In the genomic region with DNA sequence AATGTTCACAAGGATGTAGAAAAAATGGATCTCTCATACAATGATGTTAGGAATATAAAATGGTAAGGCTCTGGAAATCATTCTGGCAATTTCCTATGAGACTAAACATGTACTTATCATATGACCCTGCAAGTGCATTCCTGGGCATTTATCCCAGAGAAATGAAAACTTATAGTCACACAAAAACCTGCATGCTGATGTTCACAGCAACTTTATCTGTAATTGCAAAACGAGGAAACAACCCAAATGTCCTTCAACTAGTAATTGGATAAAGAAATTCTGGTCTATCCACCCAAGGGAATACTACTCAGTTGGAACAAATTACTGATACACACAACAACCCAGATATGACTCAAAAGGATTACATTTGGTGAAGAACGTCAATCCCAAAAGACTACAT, we compare ENCODE assay signal across 26 cellular contexts. TPM values are rescaled to one million over a fixed set of nuclear protein-coding genes. Genes with fewer than 3 reads are reported as not detected.
"Had no signal": no experiment of that assay in that cellular context is flagged by ENCODE, and none has a peak within 500 bp of the region (broad histone marks: within the 10 kb centered on the region; RNA-seq: fewer than 3 reads in every experiment).

No MANE protein-coding gene starts in this region.

- H3K4me2 ChIP-seq: smooth muscle cell had no signal

- H3K9me3 Mint-ChIP-seq: natural killer cell treated with Interleukin-12 subunit alpha and Interleukin-12 subunit beta and Interleukin-15 and Interleukin-18, amount 100 ng/mL, for 72 hours; neural crest cell; type B pancreatic cell had no signal

- H3K4me3 Mint-ChIP-seq: natural killer cell treated with Interleukin-12 subunit alpha and Interleukin-12 subunit beta and Interleukin-15 and Interleukin-18, amount 100 ng/mL, for 72 hours; neural crest cell; type B pancreatic cell had no signal

- H3K27ac ChIP-seq: coronary artery, esophagus muscularis mucosa, heart right ventricle, left lung, neutrophil, prostate gland, right atrium auricular region, stomach, thyroid gland had no signal

- H3K4me1 Mint-ChIP-seq: neural crest cell had no signal

- H3K27me3 ChIP-seq: esophagus muscularis mucosa, left lung, neutrophil, right atrium auricular region, stomach, thyroid gland had no signal

- H3K27me3 Mint-ChIP-seq: type B pancreatic cell had no signal

- H3K36me3 ChIP-seq: prostate gland, right atrium auricular region, thyroid gland had no signal

- ATAC-seq: heart right ventricle; left cardiac atrium; left lung; natural killer cell treated with Interleukin-12 subunit alpha and Interleukin-12 subunit beta and Interleukin-15 and Interleukin-18, amount 100 ng/mL, for 72 hours; sciatic nerve had no signal

- H3K4me1 ChIP-seq: esophagus muscularis mucosa, left lung, prostate gland, right atrium auricular region, stomach, thyroid gland had no signal

- H3K9me3 ChIP-seq: esophagus muscularis mucosa, heart right ventricle, left lung, neutrophil, prostate gland, right atrium auricular region, stomach, thyroid gland had no signal

- H3K27ac Mint-ChIP-seq: natural killer cell treated with Interleukin-12 subunit alpha and Interleukin-12 subunit beta and Interleukin-15 and Interleukin-18, amount 100 ng/mL, for 72 hours; type B pancreatic cell had no signal

- DNase-seq: dermis blood vessel endothelial cell; effector memory CD4-positive, alpha-beta T cell; foreskin melanocyte; glutamatergic neuron; heart right ventricle; hippocampal formation; left cardiac atrium; left lung; stimulated activated CD4-positive, alpha-beta T cell treated with anti-CD3 and anti-CD28 coated beads, Interleukin-12 subunit alpha, Interleukin-12 subunit beta, amount 100 ng/mL, for 4 hours; stimulated activated CD4-positive, alpha-beta T cell treated with anti-CD3 and anti-CD28 coated beads, Interleukin-1b, Interleukin-23, amount 100 ng/mL, for 48 hours; stimulated activated CD4-positive, alpha-beta T cell treated with anti-CD3 and anti-CD28 coated beads, Interleukin-4, amount 100 ng/mL, for 1 hour; stimulated activated CD8-positive, alpha-beta memory T cell treated with anti-CD3 and anti-CD28 coated beads, Interleukin-4, amount 100 ng/mL, for 48 hours; stimulated activated naive CD4-positive, alpha-beta T cell treated with Interleukin-2 at 50 U/mL for 16 hours; stomach; thyroid gland had no signal

- H3K4me3 ChIP-seq: coronary artery, esophagus muscularis mucosa, heart right ventricle, left lung, prostate gland, right atrium auricular region, smooth muscle cell, stomach, thyroid gland had no signal

RNA-seq across cellular contexts. Expression of gene ZCCHC18, which starts 14.5 kb away (rescaled TPM):
- total RNA-seq: mesenteric fat pad, smooth muscle cell had no signal
